Comparison of ENCODE assay signal across 26 cellular contexts in the genomic region with DNA sequence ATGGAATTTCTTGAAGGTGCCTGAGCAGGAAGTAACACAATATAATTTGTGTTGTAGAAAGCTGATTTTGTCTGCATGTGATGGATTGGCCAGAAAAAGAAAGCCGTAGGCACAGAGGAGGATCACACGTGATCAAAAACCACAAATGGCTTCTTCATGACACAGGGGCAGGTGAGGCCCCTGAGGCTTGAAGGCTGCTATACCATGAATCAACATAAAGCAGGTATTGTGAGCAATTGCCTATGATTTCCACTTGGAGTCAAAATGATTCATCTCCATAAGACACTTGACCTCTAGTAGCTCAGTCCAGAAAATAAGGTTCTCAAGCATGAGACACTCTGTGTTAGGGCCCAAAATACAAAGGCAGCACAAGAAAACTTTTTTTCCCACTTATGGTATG. TPM values are rescaled to one million over a fixed set of nuclear protein-coding genes. Genes with fewer than 3 reads are reported as not detected.
DNase-seq lines count a peak whose midpoint lies in the region; ATAC-seq lines count a peak whose summit lies in the region.
"Had no signal": no experiment of that assay in that cellular context is flagged by ENCODE, and none has a peak within 500 bp of the region (broad histone marks: within the 10 kb centered on the region; RNA-seq: fewer than 3 reads in every experiment).

No MANE protein-coding gene starts in this region.

- DNase-seq in ELR (ENCODE audit: low read depth) (peak; percentile 45), M059J (ENCODE audit: low read depth) (peak; percentile 14), SK-MEL-5 (ENCODE audit: low read depth, low spot score) (peak; percentile 98), iris pigment epithelial cell (ENCODE audit: low read depth) (peak; percentile 3), NCI-H510A (lab: John Stamatoyannopoulos, UW) (no peak), NCI-H524 (lab: John Stamatoyannopoulos, UW) (no peak), left cardiac atrium (no peak)
- DNase-seq: activated CD4-positive, alpha-beta T cell treated with anti-CD3 and anti-CD28 coated beads, Interleukin-2, amount 50 U/mL, for 4 hours; activated CD4-positive, CD25-positive, alpha-beta regulatory T cell; activated naive CD4-positive, alpha-beta T cell treated with anti-CD3 and anti-CD28 coated beads, Interleukin-2, amount 10 ng/mL, durations not matched to agents 7 days and 5 days; C1 segment of cervical spinal cord; Calu3; effector CD8-positive, alpha-beta T cell; erythroblast; heart right ventricle; left colon; NCI-H1092 treated with DMSO at 0.1 percent for 48 hours; NCI-H2171 treated with DMSO at 0.1 percent for 48 hours; NCI-H526; NK-92 treated with Interleukin-12 subunit alpha and Interleukin-12 subunit beta, amount 100 ng/mL, for 24 hours; right cardiac atrium; spleen; stimulated activated CD4-positive, alpha-beta T cell treated with anti-CD3 and anti-CD28 coated beads, Interleukin-2, amount 100 ng/mL, for 48 hours; substantia nigra; T-cell had no signal

- in situ Hi-C loops in SK-MEL-5 (cut with HindIII; ENCODE audit: low pct_unique_long_range_greater_than_20kb, low sequenced_read_pairs), result no loop called here

- intact Hi-C loops in left cardiac atrium (cut with DNase I), result no loop called here

- ATAC-seq in left cardiac atrium, result no peak
- ATAC-seq: heart right ventricle, left colon, right cardiac atrium, T-cell had no signal

RNA-seq across cellular contexts. Expression of gene EYA4, which starts 42.4 kb away (rescaled TPM):
- 8.2 and 12.0 TPM in 2 replicates for total RNA-seq in M059J (2014; rRNA removed; shearing (Covaris generic))
- 52.9 and 55.3 TPM in 2 replicates for total RNA-seq in SK-MEL-5 (2014; rRNA removed; shearing (Covaris generic))
- 39.4 and 57.1 TPM in 2 replicates for polyA plus RNA-seq in SK-MEL-5 (2015; cell fraction: cytosol; rRNA removed)
- polyA plus RNA-seq in SK-MEL-5 (2015; cell fraction: nucleus; rRNA removed), result 196 and 221 TPM in 2 replicates
- total RNA-seq in left cardiac atrium, result 1 to 10 TPM; 7.2 to 8.5 TPM
- total RNA-seq: activated T-helper 1 cell treated with anti-CD3 and anti-CD28 coated beads, Interleukin-12 subunit alpha, Interleukin-12 subunit beta, Interleukin-2, Interleukin-4 antibody, amounts not matched to agents 30 ng/mL and 10 ng/mL and 1 ng/mL, durations not matched to agents 14 hours and 24 hours and 36 hours had no signal

Comparison
In these comparisons a context has a peak if more than half of its experiments do, and no peak if none do; other contexts are left out.
1. DNase-seq: peak in ELR (single experiment), M059J (single experiment), SK-MEL-5 (single experiment) and iris pigment epithelial cell (single experiment); none in NCI-H510A (single experiment), NCI-H524 (0 of 2) and left cardiac atrium (single experiment).